1 cellular context compared by ENCODE assay signal in genomic region chr20:63496404-63497120, GRCh38.
TF ChIP-seq lines count a peak whose summit lies in the region.

No MANE protein-coding gene starts in this region.

TF ChIP-seq in K562, 482 proteins besides CTCF, POLR2A, EP300 and RAD21:
- 0 out of 2 replicates have a peak, but pooled peaks have one; percentile 4 for TF ChIP-seq MTA3 (IDR thresholded peaks at IDR 0.05; ENCODE audit: borderline replicate concordance)
- peak; percentile 30; the same call in 1 of the 2 replicates for TF ChIP-seq POLR2G (IDR thresholded peaks at IDR 0.05; ENCODE audit: low read depth, low read length)
- peak in 1 of 2 experiments; percentile 0; a peak in 1 of 4 replicates for TF ChIP-seq MAZ (CRISPR knock-in tag; conservative IDR thresholded peaks at IDR 0.05 in 1 of 2, IDR thresholded peaks at IDR 0.05 in 1 of 2)
- no peak for TF ChIP-seq DIDO1 (tag; IDR thresholded peaks at IDR 0.05; ENCODE audit: low read depth)
- no peak for TF ChIP-seq TAF7 (tag; IDR thresholded peaks at IDR 0.05)
- TF ChIP-seq SP2 (IDR thresholded peaks at IDR 0.05; ENCODE audit: extremely low read depth, low read depth, low read length, poor library complexity, severe bottlenecking) = no peak
- no peak for TF ChIP-seq E2F6 (IDR thresholded peaks at IDR 0.05; ENCODE audit: borderline replicate concordance in 1 of 2, extremely low read depth in 1 of 2, insufficient read depth in 1 of 2, insufficient read length in 1 of 2, low read depth in 1 of 2, low read length in 1 of 2, poor library complexity in 1 of 2, severe bottlenecking in 1 of 2)
- TF ChIP-seq SNIP1 (IDR thresholded peaks at IDR 0.05; ENCODE audit: low read depth) = no peak
- no peak for TF ChIP-seq TCF15 (CRISPR knock-in tag; IDR thresholded peaks at IDR 0.05)
- no peak for TF ChIP-seq TARDBP (IDR thresholded peaks at IDR 0.05)
- 0 out of 2 replicates have a peak, but pooled peaks have one; percentile 14 for TF ChIP-seq RBFOX2 (IDR thresholded peaks at IDR 0.05; ENCODE audit: low read depth, low read length)
- TF ChIP-seq ZNF347 (CRISPR knock-in tag; IDR thresholded peaks at IDR 0.05; ENCODE audit: low read depth) = no peak
